8 cellular contexts compared by ENCODE assay signal in the genomic region with DNA sequence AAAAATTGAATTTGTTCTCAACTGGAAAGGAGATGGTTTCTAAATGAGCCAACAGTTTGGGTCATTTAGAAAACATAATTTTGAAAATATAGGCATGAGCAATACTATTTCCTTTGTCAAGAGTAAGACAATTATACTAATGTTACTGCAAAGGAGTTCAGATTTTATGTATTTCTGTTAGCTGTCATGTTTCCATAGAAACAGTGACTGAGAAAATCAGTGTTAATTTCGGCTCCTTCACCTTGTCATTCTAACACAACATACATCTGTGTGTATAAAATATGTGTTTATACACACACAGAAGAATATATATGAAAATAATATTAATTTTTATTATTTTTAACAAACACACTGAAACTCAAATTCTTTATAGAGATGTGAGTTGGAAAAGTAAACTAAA.
"Had no signal": no experiment of that assay in that cellular context is flagged by ENCODE, and none has a peak within 500 bp of the region (broad histone marks: within the 10 kb centered on the region; RNA-seq: fewer than 3 reads in every experiment).

No MANE protein-coding gene starts in this region.

- DNase-seq: GM23248, GOT3, H7, H9, HCEC 1CT, HFFc6 had no signal

- H3K9ac ChIP-seq: GM23248 had no signal

- H3K9me3 ChIP-seq: HAP-1 had no signal

- H3K4me2 ChIP-seq: GM23338 had no signal

- H3K4me3 ChIP-seq: GM23248, GM23338, HAP-1 had no signal

- H3K36me3 ChIP-seq: HAP-1 had no signal

- H3K27ac ChIP-seq: GM23248 had no signal

- H2AFZ ChIP-seq: GM23248, GM23338 had no signal
